7 cellular contexts compared by ENCODE assay signal in the genomic region with DNA sequence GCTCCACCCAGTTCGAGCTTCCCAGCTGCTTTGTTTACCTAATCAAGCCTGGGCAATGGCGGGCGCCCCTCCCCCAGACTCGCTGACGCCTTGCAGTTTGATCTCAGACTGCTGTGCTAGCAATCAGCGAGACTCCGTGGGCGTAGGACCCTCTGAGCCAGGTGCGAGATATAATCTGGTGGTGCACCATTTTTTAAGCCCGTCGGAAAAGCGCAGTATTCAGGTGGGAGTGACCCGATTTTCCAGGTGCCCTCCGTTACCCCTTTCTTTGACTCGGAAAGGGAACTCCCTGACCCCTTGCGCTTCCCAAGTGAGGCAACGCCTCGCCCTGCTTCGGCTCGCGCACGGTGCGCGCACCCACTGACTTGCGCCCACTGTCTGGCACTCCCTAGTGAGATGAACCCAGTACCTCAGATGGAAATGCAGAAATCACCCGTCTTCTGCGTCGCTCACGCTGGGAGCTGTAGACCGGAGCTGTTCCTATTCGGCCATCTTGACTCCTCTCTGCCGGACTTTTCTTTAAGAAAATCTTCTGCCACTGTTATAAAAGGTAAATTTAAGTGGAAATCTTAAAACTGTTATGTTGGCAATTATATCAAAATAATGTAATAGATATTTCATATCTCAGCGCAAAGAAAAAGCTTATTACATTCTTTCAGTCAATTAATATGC.
DNase-seq lines count a peak whose midpoint lies in the region; FAIRE-seq and TF ChIP-seq lines count a peak whose summit lies in the region.
"Not testable (repeated sequence)": the region's sequence is repeated elsewhere in the genome, so short reads cannot be mapped to it uniquely, and the experiment has no call there.

No MANE protein-coding gene starts in this region.

- not testable (repeated sequence) for H2BK12ac ChIP-seq in trophoblast cell (ENCODE audit: low read length)

- POLR2A ChIA-PET in activated CD4-positive, alpha-beta memory T cell treated with anti-CD3 and anti-CD28 coated beads, Interleukin-2, amount 10 ng/mL, durations not matched to agents 7 days and 5 days (lab: Charles Lee); endothelial cell of umbilical vein (lab: Charles Lee): not testable (repeated sequence)

- peak overlapping the region; percentile 11 for H3K4me2 ChIP-seq in endothelial cell of umbilical vein (ENCODE audit: insufficient read depth, low read length)
- H3K4me2 ChIP-seq in trophoblast cell (ENCODE audit: low read length), result peak overlapping the region; percentile 43

- not testable (repeated sequence) for H3K9me3 ChIP-seq in NT2/D1 (ENCODE audit: insufficient read depth, low read length); endothelial cell of umbilical vein (replicated peaks; ENCODE audit: control insufficient read depth, insufficient read depth, low read length); trophoblast cell (ENCODE audit: insufficient read depth, low read depth, low read length)

- not testable (repeated sequence) for H2AK5ac ChIP-seq in trophoblast cell (ENCODE audit: low read length)

- H4K8ac ChIP-seq in trophoblast cell (ENCODE audit: low read depth, low read length), result not testable (repeated sequence)

- FAIRE-seq in endothelial cell of umbilical vein (lab: Jason Lieb, UNC), result not testable (repeated sequence)

- not testable (repeated sequence) for DNase-seq in H7; NT2/D1 (ENCODE audit: low read depth, low spot score); endothelial cell of umbilical vein (ENCODE audit: low read depth, low spot score); kidney epithelial cell (ENCODE audit: low read depth); trophoblast cell
- peak; percentile 17 for DNase-seq in activated CD4-positive, alpha-beta memory T cell treated with anti-CD3 and anti-CD28 coated beads, Interleukin-2, amount 10 ng/mL, durations not matched to agents 7 days and 5 days
- peak; percentile 10 for DNase-seq in activated naive CD4-positive, alpha-beta T cell treated with anti-CD3 and anti-CD28 coated beads, Interleukin-2, amount 50 U/mL, for 16 hours

- not testable (repeated sequence) for BruUV-seq in endothelial cell of umbilical vein (replicated peaks; lab: Mats Ljungman, UMichigan)

- not testable (repeated sequence) for H2BK5ac ChIP-seq in trophoblast cell (ENCODE audit: low read depth, low read length, poor library complexity)

- not testable (repeated sequence) for H3K36me3 ChIP-seq in H7 (replicated peaks; ENCODE audit: control insufficient read depth, insufficient read depth, low read length); NT2/D1 (ENCODE audit: insufficient read depth, insufficient read length, low read length); endothelial cell of umbilical vein (ENCODE audit: control insufficient read depth in 2 of 2, extremely low read depth in 1 of 2, insufficient read depth in 2 of 2, low read length in 2 of 2); kidney epithelial cell (ENCODE audit: control insufficient read depth, insufficient read depth, low read length); trophoblast cell (ENCODE audit: control insufficient read depth in 1 of 2, insufficient read depth in 2 of 2, low read length in 2 of 2)

- not testable (repeated sequence) for H3K36me3 Mint-ChIP-seq in activated CD4-positive, alpha-beta memory T cell treated with anti-CD3 and anti-CD28 coated beads, Interleukin-2, amount 10 ng/mL, durations not matched to agents 7 days and 5 days (ENCODE audit: low read depth)

- not testable (repeated sequence) for H2BK120ac ChIP-seq in trophoblast cell (ENCODE audit: insufficient read depth, low read length, poor library complexity)

- TF ChIP-seq CTCF in endothelial cell of umbilical vein (IDR thresholded peaks at IDR 0.05; ENCODE audit: extremely low read depth in 1 of 2, insufficient read depth in 1 of 2, low read depth in 1 of 2, low read length in 2 of 2); kidney epithelial cell (IDR thresholded peaks at IDR 0.05; ENCODE audit: insufficient read depth, low read length, poor library complexity, severe bottlenecking): not testable (repeated sequence)

- not testable (repeated sequence) for H3K79me1 ChIP-seq in trophoblast cell (ENCODE audit: low read length)

- H3K27ac ChIP-seq in endothelial cell of umbilical vein (ENCODE audit: insufficient read depth, low read depth, low read length); trophoblast cell (ENCODE audit: low read depth, low read length): not testable (repeated sequence)

- not testable (repeated sequence) for H3K27me3 ChIP-seq in H7 (ENCODE audit: control insufficient read depth, insufficient read depth, low read length); NT2/D1 (ENCODE audit: insufficient read depth, insufficient read length); endothelial cell of umbilical vein (ENCODE audit: control insufficient read depth in 2 of 2, insufficient read depth in 2 of 2, low read length in 2 of 2); kidney epithelial cell (ENCODE audit: control insufficient read depth, insufficient read depth, low read length); trophoblast cell (ENCODE audit: insufficient read depth, low read length)

- CTCF ChIA-PET in activated CD4-positive, alpha-beta memory T cell treated with anti-CD3 and anti-CD28 coated beads, Interleukin-2, amount 10 ng/mL, durations not matched to agents 7 days and 5 days (lab: Charles Lee); endothelial cell of umbilical vein (lab: Charles Lee): not testable (repeated sequence)

- not testable (repeated sequence) for H3K14ac ChIP-seq in trophoblast cell (ENCODE audit: low read length)

- H3K9me1 ChIP-seq in endothelial cell of umbilical vein (replicated peaks; ENCODE audit: control insufficient read depth, extremely low read depth, insufficient read depth, low read length), result not testable (repeated sequence)

- not testable (repeated sequence) for H3K27me3 Mint-ChIP-seq in activated CD4-positive, alpha-beta memory T cell treated with anti-CD3 and anti-CD28 coated beads, Interleukin-2, amount 10 ng/mL, durations not matched to agents 7 days and 5 days

- not testable (repeated sequence) for H3K18ac ChIP-seq in trophoblast cell (ENCODE audit: low read length)

- H3K4me1 ChIP-seq in NT2/D1 (ENCODE audit: insufficient read depth, insufficient read length); endothelial cell of umbilical vein (ENCODE audit: control insufficient read depth, extremely low read depth, insufficient read depth, low read length); trophoblast cell (ENCODE audit: control insufficient read depth in 1 of 2, insufficient read depth in 2 of 2, low read length in 2 of 2): not testable (repeated sequence)

- H3K27ac Mint-ChIP-seq in activated CD4-positive, alpha-beta memory T cell treated with anti-CD3 and anti-CD28 coated beads, Interleukin-2, amount 10 ng/mL, durations not matched to agents 7 days and 5 days, result not testable (repeated sequence)

- H2AFZ ChIP-seq in endothelial cell of umbilical vein (ENCODE audit: low read depth, low read length); trophoblast cell (ENCODE audit: insufficient read depth, low read length, poor library complexity): not testable (repeated sequence)

- no CpG with 5 or more reads among the region's 33 CpGs for WGBS in trophoblast cell (ENCODE audit: extremely low coverage, insufficient coverage, insufficient read length)

- not testable (repeated sequence) for H3K4ac ChIP-seq in trophoblast cell (ENCODE audit: low read depth, low read length)

- H3K4me3 ChIP-seq in H7 (ENCODE audit: insufficient read depth, low read depth, low read length), result peak overlapping the region; percentile 41
- H3K4me3 ChIP-seq in NT2/D1 (ENCODE audit: insufficient read length, low read depth), result peak overlapping the region; percentile 44
- peak overlapping the region in 1 of 3 experiments; percentile 56 for H3K4me3 ChIP-seq in endothelial cell of umbilical vein (replicated peaks in 1 of 3; ENCODE audit: insufficient read depth in 1 of 3, low read depth in 1 of 3, low read length in 3 of 3)
- peak overlapping the region; percentile 10 for H3K4me3 ChIP-seq in kidney epithelial cell (ENCODE audit: low read depth, low read length)
- H3K4me3 ChIP-seq in trophoblast cell (ENCODE audit: low read depth, low read length), result peak overlapping the region; percentile 72

- not testable (repeated sequence) for H4K20me1 ChIP-seq in endothelial cell of umbilical vein (replicated peaks; ENCODE audit: control insufficient read depth, extremely low read depth, insufficient read depth, low read length)

- H3K4me1 Mint-ChIP-seq in activated CD4-positive, alpha-beta memory T cell treated with anti-CD3 and anti-CD28 coated beads, Interleukin-2, amount 10 ng/mL, durations not matched to agents 7 days and 5 days, result not testable (repeated sequence)

- H3K23ac ChIP-seq in trophoblast cell (ENCODE audit: low read length), result not testable (repeated sequence)

- not testable (repeated sequence) for H3K9me3 Mint-ChIP-seq in activated CD4-positive, alpha-beta memory T cell treated with anti-CD3 and anti-CD28 coated beads, Interleukin-2, amount 10 ng/mL, durations not matched to agents 7 days and 5 days

- H4K12ac ChIP-seq in trophoblast cell (ENCODE audit: low read depth, low read length), result not testable (repeated sequence)

- dilution Hi-C loops in endothelial cell of umbilical vein (cut with MboI; ENCODE audit: extremely low pct_ligation_motif_present, low sequenced_read_pairs), result not testable (repeated sequence)

- intact Hi-C loops in endothelial cell of umbilical vein (cut with micrococcal nuclease), result not testable (repeated sequence)

- H3K4me3 Mint-ChIP-seq in activated CD4-positive, alpha-beta memory T cell treated with anti-CD3 and anti-CD28 coated beads, Interleukin-2, amount 10 ng/mL, durations not matched to agents 7 days and 5 days, result peak overlapping the region; percentile 17

- not testable (repeated sequence) for TF ChIP-seq POLR2A in endothelial cell of umbilical vein (IDR thresholded peaks at IDR 0.05; ENCODE audit: low read depth, low read length)

- H3K79me2 ChIP-seq in endothelial cell of umbilical vein (ENCODE audit: control insufficient read depth, insufficient read depth, low read length); trophoblast cell (ENCODE audit: control insufficient read depth, insufficient read depth, low read length, poor library complexity): not testable (repeated sequence)

- peak overlapping the region; percentile 70 for H3K9ac ChIP-seq in NT2/D1 (ENCODE audit: insufficient read length, low read depth)
- H3K9ac ChIP-seq in endothelial cell of umbilical vein (replicated peaks; ENCODE audit: extremely low read depth, insufficient read depth, low read length); trophoblast cell (ENCODE audit: low read length): not testable (repeated sequence)

- H4K91ac ChIP-seq in trophoblast cell (ENCODE audit: low read depth, low read length), result peak overlapping the region; percentile 18
